Comparison of ENCODE assay signal across 18 cellular contexts in genomic region chr11:134146598-134146997, GRCh38.
DNase-seq lines count a peak whose midpoint lies in the region; ATAC-seq and TF ChIP-seq lines count a peak whose summit lies in the region.
"Had no signal": no experiment of that assay in that cellular context is flagged by ENCODE, and none has a peak within 500 bp of the region (broad histone marks: within the 10 kb centered on the region; RNA-seq: fewer than 3 reads in every experiment).

No MANE protein-coding gene starts in this region.

- intact Hi-C loops in posterior vena cava (cut with DNase I) (no loop called here), posterior cingulate gyrus (cut with DNase I) (no loop called here)

- no peaks in the 10 kb centered on the region for H3K4me1 ChIP-seq in HEK293 (ENCODE audit: control insufficient read depth, insufficient read depth, low read length)
- H3K4me1 ChIP-seq: A549, Caco-2 had no signal

- peaks cover 88% of the 10 kb centered on the region for H3K36me3 Mint-ChIP-seq in WTC11
- H3K36me3 Mint-ChIP-seq in HFFc6 (ENCODE audit: low read depth): peaks cover 25% of the 10 kb centered on the region

- no peak overlapping the region for H3K4me3 ChIP-seq in HEK293 (ENCODE audit: low read depth, low read length)
- H3K4me3 ChIP-seq: A549; BLaER1 treated with 17β-estradiol and CSF1 and Interleukin-3, amounts not matched to agents 10 nM and 100 nM had no signal

- H3K36me3 ChIP-seq in HEK293 (ENCODE audit: control insufficient read depth in 2 of 2, insufficient read depth in 1 of 2, low read length in 2 of 2): peaks cover 0 to 80% of the 10 kb centered on the region in 2 experiments; a peak in 2 of 3 replicates

- H3K4me1 Mint-ChIP-seq in WTC11 (0 out of 2 replicates have a peak, but pooled peaks cover 3% of the 10 kb centered on the region), HFFc6 (ENCODE audit: low read depth) (peaks cover 7% of the 10 kb centered on the region; the same call in 1 of the 2 replicates)
- H3K4me1 Mint-ChIP-seq: B cell had no signal

- POLR2A ChIA-PET in HEK293 (lab: Yijun Ruan, JAX): interaction anchor here (0.6 kb wide), 1 partner anchor 107 kb away, joined by 6 read pairs; no protein-coding TSS in a partner anchor
- POLR2A ChIA-PET in WTC11 (lab: Charles Lee): no interaction called here

- H3K27me3 Mint-ChIP-seq in WTC11 (ENCODE audit: low read depth) (no peaks in the 10 kb centered on the region), HFFc6 (ENCODE audit: insufficient read depth) (peaks cover 1% of the 10 kb centered on the region)
- H3K27me3 Mint-ChIP-seq: B cell; CD4-positive, alpha-beta T cell had no signal

- TF ChIP-seq CTCF in HEK293 (tag by site-specific recombination; IDR thresholded peaks at IDR 0.05): no peak
- no peak for TF ChIP-seq CTCF in WTC11 (IDR thresholded peaks at IDR 0.05)
- TF ChIP-seq CTCF in HFFc6 (IDR thresholded peaks at IDR 0.05): no peak

- no peak overlapping the region for H3K4me3 Mint-ChIP-seq in WTC11
- H3K4me3 Mint-ChIP-seq in HFFc6: no peak overlapping the region
- H3K4me3 Mint-ChIP-seq: B cell; CD4-positive, alpha-beta T cell; CD8-positive, alpha-beta T cell had no signal

- H3K27ac Mint-ChIP-seq in WTC11 (no peak overlapping the region), HFFc6 (no peak overlapping the region)
- H3K27ac Mint-ChIP-seq: B cell; CD4-positive, alpha-beta T cell; CD8-positive, alpha-beta T cell had no signal

- CTCF ChIA-PET in HEK293 (lab: Yijun Ruan, JAX) (interaction anchor here (0.6 kb wide), 1 partner anchor 9 kb away, joined by 3 read pairs; no protein-coding TSS in a partner anchor), WTC11 (lab: Charles Lee) (interaction anchor here (0.9 kb wide), 1 partner anchor 96 kb away, joined by 4 read pairs; no protein-coding TSS in a partner anchor)

- DNase-seq in WTC11 (ENCODE audit: low spot score) (no peak), posterior vena cava (ENCODE audit: low spot score) (peak; percentile 71), posterior cingulate gyrus (no peak), HFFc6 (no peak), HUDEP-2 (lab: John Stamatoyannopoulos, UW; ENCODE audit: unreplicated experiment in 76 of 76) (no peak)
- DNase-seq: AML-193; Caco-2; Calu3; CD4-positive, alpha-beta T cell; CD8-positive, alpha-beta T cell; DMS79 treated with DMSO at 0.1 percent for 48 hours; GF-D8 had no signal

- H3K27ac ChIP-seq in HEK293 (ENCODE audit: extremely low read depth, low read depth, low read length): no peak overlapping the region
- H3K27ac ChIP-seq: 22Rv1; A549; BLaER1 treated with 17β-estradiol and CSF1 and Interleukin-3, amounts not matched to agents 10 nM and 100 nM; C4-2B had no signal

- no peaks in the 10 kb centered on the region; the same call in 1 of the 2 replicates for H3K9me3 ChIP-seq in HEK293 (ENCODE audit: control insufficient read depth, insufficient read depth, low read depth, low read length)
- H3K9me3 ChIP-seq: BLaER1 treated with 17β-estradiol and CSF1 and Interleukin-3, amounts not matched to agents 10 nM and 100 nM; Caco-2 had no signal

- no peak for ATAC-seq in WTC11
- ATAC-seq: A549; CD8-positive, alpha-beta T cell had no signal

- H3K9me3 Mint-ChIP-seq in WTC11 (peaks cover 30% of the 10 kb centered on the region), HFFc6 (no peaks in the 10 kb centered on the region)
- H3K9me3 Mint-ChIP-seq: CD4-positive, alpha-beta T cell; CD8-positive, alpha-beta T cell had no signal

TF ChIP-seq in HEK293, 187 proteins besides CTCF, POLR2A, EP300 and RAD21:
- TF ChIP-seq ZNF37A (tag by site-specific recombination; IDR thresholded peaks at IDR 0.05): no peak
- TF ChIP-seq ZNF132 (tag by site-specific recombination; IDR thresholded peaks at IDR 0.05; ENCODE audit: borderline replicate concordance): no peak
- TF ChIP-seq ZNF121 (tag by site-specific recombination; IDR thresholded peaks at IDR 0.05): peak; percentile 72; the same call in 1 of the 2 replicates
TF ChIP-seq in HEK293: peak in this region for 1.

TF ChIP-seq in WTC11, 78 proteins besides CTCF, POLR2A, EP300 and RAD21:
- peak; percentile 2; the same call in 1 of the 2 replicates for TF ChIP-seq ZNF121 (CRISPR knock-in tag; IDR thresholded peaks at IDR 0.05)
- TF ChIP-seq, protein P1, sequence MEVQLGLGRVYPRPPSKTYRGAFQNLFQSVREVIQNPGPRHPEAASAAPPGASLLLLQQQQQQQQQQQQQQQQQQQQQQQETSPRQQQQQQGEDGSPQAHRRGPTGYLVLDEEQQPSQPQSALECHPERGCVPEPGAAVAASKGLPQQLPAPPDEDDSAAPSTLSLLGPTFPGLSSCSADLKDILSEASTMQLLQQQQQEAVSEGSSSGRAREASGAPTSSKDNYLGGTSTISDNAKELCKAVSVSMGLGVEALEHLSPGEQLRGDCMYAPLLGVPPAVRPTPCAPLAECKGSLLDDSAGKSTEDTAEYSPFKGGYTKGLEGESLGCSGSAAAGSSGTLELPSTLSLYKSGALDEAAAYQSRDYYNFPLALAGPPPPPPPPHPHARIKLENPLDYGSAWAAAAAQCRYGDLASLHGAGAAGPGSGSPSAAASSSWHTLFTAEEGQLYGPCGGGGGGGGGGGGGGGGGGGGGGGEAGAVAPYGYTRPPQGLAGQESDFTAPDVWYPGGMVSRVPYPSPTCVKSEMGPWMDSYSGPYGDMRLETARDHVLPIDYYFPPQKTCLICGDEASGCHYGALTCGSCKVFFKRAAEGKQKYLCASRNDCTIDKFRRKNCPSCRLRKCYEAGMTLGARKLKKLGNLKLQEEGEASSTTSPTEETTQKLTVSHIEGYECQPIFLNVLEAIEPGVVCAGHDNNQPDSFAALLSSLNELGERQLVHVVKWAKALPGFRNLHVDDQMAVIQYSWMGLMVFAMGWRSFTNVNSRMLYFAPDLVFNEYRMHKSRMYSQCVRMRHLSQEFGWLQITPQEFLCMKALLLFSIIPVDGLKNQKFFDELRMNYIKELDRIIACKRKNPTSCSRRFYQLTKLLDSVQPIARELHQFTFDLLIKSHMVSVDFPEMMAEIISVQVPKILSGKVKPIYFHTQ (CRISPR knock-in tag; IDR thresholded peaks at IDR 0.05): no peak

Comparison
In these comparisons a context has a peak if more than half of its experiments do, and no peak if none do; other contexts are left out.
1. Of the 8 proteins assayed by ChIP-seq in both HEK293 and WTC11: peak only in HEK293: none; only in WTC11: none; in both: ZNF121; in neither: 7.